21 cellular contexts compared by ENCODE assay signal in genomic region chr6:63261820-63262219, GRCh38. TPM values are rescaled to one million over a fixed set of nuclear protein-coding genes. Genes with fewer than 3 reads are reported as not detected.
"Had no signal": no experiment of that assay in that cellular context is flagged by ENCODE, and none has a peak within 500 bp of the region (broad histone marks: within the 10 kb centered on the region; RNA-seq: fewer than 3 reads in every experiment).

No MANE protein-coding gene starts in this region.

- ATAC-seq: activated CD4-positive, alpha-beta T cell treated with anti-CD3 and anti-CD28 coated beads for 36 hours; activated CD8-positive, alpha-beta T cell treated with anti-CD3 and anti-CD28 coated beads for 36 hours; activated T-cell treated with anti-CD3 and anti-CD28 coated beads, Interleukin-2, amount 50 U/mL, for 72 hours; effector memory CD8-positive, alpha-beta T cell; gastroesophageal sphincter; left lung had no signal

- H3K4me3 ChIP-seq: gastroesophageal sphincter, left lung, thoracic aorta had no signal

- DNase-seq: activated CD4-positive, alpha-beta T cell treated with anti-CD3 and anti-CD28 coated beads for 36 hours; activated CD8-positive, alpha-beta memory T cell treated with anti-CD3 and anti-CD28 coated beads, Interleukin-2, amount 50 U/mL, for 4 hours; activated CD8-positive, alpha-beta T cell treated with anti-CD3 and anti-CD28 coated beads for 36 hours; activated gamma-delta T cell treated with Interleukin-2 at 50 U/mL for 16 hours; activated naive CD8-positive, alpha-beta T cell treated with anti-CD3 and anti-CD28 coated beads for 36 hours; activated T-cell treated with anti-CD3 and anti-CD28 coated beads, Interleukin-2, amount 50 U/mL, for 72 hours; brain microvascular endothelial cell; effector memory CD8-positive, alpha-beta T cell; islet precursor cell; left lung; stimulated activated CD4-positive, alpha-beta T cell treated with anti-CD3 and anti-CD28 coated beads, Interleukin-12 subunit alpha, Interleukin-12 subunit beta, amount 100 ng/mL, for 4 hours; stimulated activated CD4-positive, alpha-beta T cell treated with anti-CD3 and anti-CD28 coated beads, Interleukin-2, amount 100 ng/mL, for 48 hours; stimulated activated CD8-positive, alpha-beta memory T cell treated with anti-CD3 and anti-CD28 coated beads, Interleukin-4, amount 100 ng/mL, for 48 hours had no signal

- H3K36me3 ChIP-seq: brain microvascular endothelial cell, gastroesophageal sphincter, left lung, thoracic aorta had no signal

- H3K27ac ChIP-seq: brain microvascular endothelial cell, epithelial cell of prostate, gastroesophageal sphincter, left lung, thoracic aorta, VCaP had no signal

- H3K9me3 ChIP-seq: gastroesophageal sphincter, left lung, thoracic aorta had no signal

- H3K4me1 ChIP-seq: gastroesophageal sphincter, left lung had no signal

- H3K27me3 ChIP-seq: brain microvascular endothelial cell, gastroesophageal sphincter, left lung had no signal

RNA-seq across cellular contexts. Expression of gene FKBP1C, which starts 50.6 kb away (rescaled TPM):
- total RNA-seq: mesenteric fat pad, thoracic aorta had no signal

RNA-seq across cellular contexts. Expression of gene LGSN, which starts 58.0 kb away (rescaled TPM):
- total RNA-seq: activated CD4-positive, alpha-beta T cell treated with anti-CD3 and anti-CD28 coated beads for 36 hours; activated CD8-positive, alpha-beta T cell treated with anti-CD3 and anti-CD28 coated beads for 36 hours; activated naive CD8-positive, alpha-beta T cell treated with anti-CD3 and anti-CD28 coated beads for 36 hours; gastroesophageal sphincter; mesenteric fat pad; osteocyte; thoracic aorta; urinary bladder had no signal
- polyA plus RNA-seq: neural cell, urinary bladder had no signal
